Comparison of ENCODE assay signal across 12 cellular contexts in genomic region chr20:47818996-47819609, GRCh38.
"Had no signal": no experiment of that assay in that cellular context is flagged by ENCODE, and none has a peak within 500 bp of the region (broad histone marks: within the 10 kb centered on the region; RNA-seq: fewer than 3 reads in every experiment).

No MANE protein-coding gene starts in this region.

- H3K4me1 ChIP-seq: testis had no signal

- DNase-seq: activated CD4-positive, alpha-beta memory T cell treated with anti-CD3 and anti-CD28 coated beads for 36 hours; activated naive CD4-positive, alpha-beta T cell; activated naive CD8-positive, alpha-beta T cell treated with anti-CD3 and anti-CD28 coated beads, Interleukin-2, amount 50 U/mL, for 24 hours; activated T-cell treated with anti-CD3 and anti-CD28 coated beads, Interleukin-2, amount 50 U/mL, for 48 hours; foreskin keratinocyte; left colon; mucosa of descending colon; natural killer cell; stimulated activated CD4-positive, alpha-beta T cell treated with anti-CD3 and anti-CD28 coated beads, Interleukin-2, amount 100 ng/mL, for 48 hours; T1000; testis had no signal

- H3K36me3 Mint-ChIP-seq: activated CD4-positive, alpha-beta memory T cell treated with anti-CD3 and anti-CD28 coated beads for 36 hours; natural killer cell had no signal

- H3K4me3 Mint-ChIP-seq: activated CD4-positive, alpha-beta memory T cell treated with anti-CD3 and anti-CD28 coated beads for 36 hours; activated naive CD8-positive, alpha-beta T cell treated with anti-CD3 and anti-CD28 coated beads, Interleukin-2, amount 50 U/mL, for 24 hours; natural killer cell; stimulated activated naive CD8-positive, alpha-beta T cell treated with anti-CD3 and anti-CD28 coated beads, Interleukin-15, Interleukin-2, amounts not matched to agents 100 ng/mL and 50 ng/mL, for 24 hours had no signal

- H3K27ac Mint-ChIP-seq: activated CD4-positive, alpha-beta memory T cell treated with anti-CD3 and anti-CD28 coated beads for 36 hours; activated naive CD8-positive, alpha-beta T cell treated with anti-CD3 and anti-CD28 coated beads, Interleukin-2, amount 50 U/mL, for 24 hours; natural killer cell; stimulated activated naive CD8-positive, alpha-beta T cell treated with anti-CD3 and anti-CD28 coated beads, Interleukin-15, Interleukin-2, amounts not matched to agents 100 ng/mL and 50 ng/mL, for 24 hours had no signal

- ATAC-seq: activated naive CD8-positive, alpha-beta T cell treated with anti-CD3 and anti-CD28 coated beads, Interleukin-2, amount 50 U/mL, for 24 hours; foreskin keratinocyte; left colon; mucosa of descending colon; natural killer cell had no signal

- H3K4me3 ChIP-seq: mucosa of descending colon, testis had no signal

- H3K27me3 ChIP-seq: foreskin keratinocyte, testis had no signal

- H3K9me3 ChIP-seq: mucosa of descending colon, testis had no signal

- H3K4me1 Mint-ChIP-seq: activated naive CD8-positive, alpha-beta T cell treated with anti-CD3 and anti-CD28 coated beads, Interleukin-2, amount 50 U/mL, for 24 hours; natural killer cell had no signal

- H3K27ac ChIP-seq: testis had no signal

- H3K9me3 Mint-ChIP-seq: activated CD4-positive, alpha-beta memory T cell treated with anti-CD3 and anti-CD28 coated beads for 36 hours; activated naive CD8-positive, alpha-beta T cell treated with anti-CD3 and anti-CD28 coated beads, Interleukin-2, amount 50 U/mL, for 24 hours; stimulated activated naive CD8-positive, alpha-beta T cell treated with anti-CD3 and anti-CD28 coated beads, Interleukin-15, Interleukin-2, amounts not matched to agents 100 ng/mL and 50 ng/mL, for 24 hours had no signal
